14 cellular contexts compared by ENCODE assay signal in genomic region chr2:30282081-30282480, GRCh38. TPM values are rescaled to one million over a fixed set of nuclear protein-coding genes. Genes with fewer than 3 reads are reported as not detected.
DNase-seq lines count a peak whose midpoint lies in the region; ATAC-seq and TF ChIP-seq lines count a peak whose summit lies in the region.
"Had no signal": no experiment of that assay in that cellular context is flagged by ENCODE, and none has a peak within 500 bp of the region (broad histone marks: within the 10 kb centered on the region; RNA-seq: fewer than 3 reads in every experiment).

No MANE protein-coding gene starts in this region.

- H3K4me2 ChIP-seq in trophoblast cell (ENCODE audit: low read length) = no peak overlapping the region
- H3K4me2 ChIP-seq: SK-N-SH had no signal

- ATAC-seq in GM21528 (IDR thresholded peaks at IDR 0.05; ENCODE audit: low FRiP score, unreplicated experiment) (peak; percentile 45), HG03342 (IDR thresholded peaks at IDR 0.05; ENCODE audit: unreplicated experiment) (peak; percentile 69), left colon (peak; percentile 19), body of pancreas (no peak)
- ATAC-seq: activated CD8-positive, alpha-beta memory T cell treated with anti-CD3 and anti-CD28 coated beads, Interleukin-2, amount 10 ng/mL, durations not matched to agents 7 days and 5 days had no signal

- H3K27ac ChIP-seq in body of pancreas = no peak overlapping the region
- no peak overlapping the region for H3K27ac ChIP-seq in trophoblast cell (ENCODE audit: low read depth, low read length)
- H3K27ac ChIP-seq: upper lobe of left lung had no signal

- H3K4me1 ChIP-seq in body of pancreas (no peaks in the 10 kb centered on the region), trophoblast cell (ENCODE audit: control insufficient read depth in 1 of 2, insufficient read depth in 2 of 2, low read length in 2 of 2) (peaks cover 0 to 9% of the 10 kb centered on the region in 2 experiments)
- H3K4me1 ChIP-seq: upper lobe of left lung had no signal

- DNase-seq in GM06990 (ENCODE audit: extremely low read depth, insufficient read length) (peak; percentile 56), left colon (peak in 1 of 2 donors; percentile 22), body of pancreas (no peak), trophoblast cell (no peak), GM20000 (ENCODE audit: low spot score) (no peak), NCI-H2081 (lab: John Stamatoyannopoulos, UW) (no peak)
- DNase-seq: activated CD8-positive, alpha-beta memory T cell treated with anti-CD3 and anti-CD28 coated beads, Interleukin-2, amount 10 ng/mL, durations not matched to agents 7 days and 5 days; DMS 273 treated with DMSO at 0.1 percent for 48 hours; effector memory CD4-positive, alpha-beta T cell; foreskin melanocyte; SK-N-SH had no signal

- no peak overlapping the region for H2BK5ac ChIP-seq in trophoblast cell (ENCODE audit: low read depth, low read length, poor library complexity)

- intact Hi-C loops in left colon (cut with DNase I, micrococcal nuclease) (no loop called here), body of pancreas (cut with DNase I) (no loop called here)

- H3K9me3 ChIP-seq in body of pancreas = no peaks in the 10 kb centered on the region
- H3K9me3 ChIP-seq in trophoblast cell (ENCODE audit: insufficient read depth, low read depth, low read length) = peaks cover 6% of the 10 kb centered on the region
- H3K9me3 ChIP-seq: SK-N-SH, upper lobe of left lung had no signal

- WGBS in body of pancreas, 2 donors = 90 to 97% methylated on average over 4 to 6 of the region's 6 CpGs
- no CpG with 5 or more reads among the region's 6 CpGs for WGBS in trophoblast cell (ENCODE audit: extremely low coverage, insufficient coverage, insufficient read length)

- H4K12ac ChIP-seq in trophoblast cell (ENCODE audit: low read depth, low read length) = no peak overlapping the region

- no peak overlapping the region for H3K23ac ChIP-seq in trophoblast cell (ENCODE audit: low read length)

- no peak overlapping the region for H2BK120ac ChIP-seq in trophoblast cell (ENCODE audit: insufficient read depth, low read length, poor library complexity)

- H3K27me3 ChIP-seq in GM06990 (replicated peaks; ENCODE audit: control insufficient read depth, insufficient read depth, low read length) (no peaks in the 10 kb centered on the region), body of pancreas (no peaks in the 10 kb centered on the region), trophoblast cell (ENCODE audit: insufficient read depth, low read length) (peaks cover under 1% of the 10 kb centered on the region)
- H3K27me3 ChIP-seq: upper lobe of left lung had no signal

- H3K9ac ChIP-seq in trophoblast cell (ENCODE audit: low read length) = no peak overlapping the region
- H3K9ac ChIP-seq: SK-N-SH had no signal

- H3K14ac ChIP-seq in trophoblast cell (ENCODE audit: low read length) = no peak overlapping the region

- H2BK12ac ChIP-seq in trophoblast cell (ENCODE audit: low read length) = no peak overlapping the region

- no peaks in the 10 kb centered on the region for H3K79me1 ChIP-seq in trophoblast cell (ENCODE audit: low read length)

- H3K4me3 ChIP-seq in GM06990 (replicated peaks; ENCODE audit: low read depth, low read length) = no peak overlapping the region
- H3K4me3 ChIP-seq in body of pancreas = no peak overlapping the region
- H3K4me3 ChIP-seq in trophoblast cell (ENCODE audit: low read depth, low read length) = no peak overlapping the region
- H3K4me3 ChIP-seq: upper lobe of left lung had no signal

- TF ChIP-seq CTCF in GM06990 (IDR thresholded peaks at IDR 0.05; ENCODE audit: insufficient read depth, low read length, poor library complexity, severe bottlenecking) = no peak
- no peak for TF ChIP-seq CTCF in body of pancreas (IDR thresholded peaks at IDR 0.05)
- TF ChIP-seq CTCF in GM20000 (IDR thresholded peaks at IDR 0.05; ENCODE audit: extremely low read depth, missing control alignments) = no peak

- H3K79me2 ChIP-seq in trophoblast cell (ENCODE audit: control insufficient read depth, insufficient read depth, low read length, poor library complexity) = no peaks in the 10 kb centered on the region

- no peak for TF ChIP-seq POLR2A in body of pancreas (IDR thresholded peaks at IDR 0.05)

- H3K36me3 ChIP-seq in GM06990 (ENCODE audit: control insufficient read depth, insufficient read depth, low read length) (no peaks in the 10 kb centered on the region), body of pancreas (replicated peaks in 1 of 2; ENCODE audit: insufficient read depth in 1 of 2, low read depth in 2 of 2) (no peaks in the 10 kb centered on the region), trophoblast cell (ENCODE audit: control insufficient read depth in 1 of 2, insufficient read depth in 2 of 2, low read length in 2 of 2) (no peaks in the 10 kb centered on the region)
- H3K36me3 ChIP-seq: upper lobe of left lung had no signal

- no peak overlapping the region for H2AFZ ChIP-seq in trophoblast cell (ENCODE audit: insufficient read depth, low read length, poor library complexity)

- H4K91ac ChIP-seq in trophoblast cell (ENCODE audit: low read depth, low read length) = no peak overlapping the region

- H3K4ac ChIP-seq in trophoblast cell (ENCODE audit: low read depth, low read length) = no peak overlapping the region

- no peak overlapping the region for H4K8ac ChIP-seq in trophoblast cell (ENCODE audit: low read depth, low read length)

- no peak overlapping the region for H2AK5ac ChIP-seq in trophoblast cell (ENCODE audit: low read length)

- H3K18ac ChIP-seq in trophoblast cell (ENCODE audit: low read length) = no peak overlapping the region

RNA-seq across cellular contexts. Expression of gene LBH, which starts 50.7 kb away (rescaled TPM):
- total RNA-seq in left colon = 10 to 100 TPM in 1 of 2 donors, 1 to 10 TPM in 1; 7.5 to 14.5 TPM
- 10 to 100 TPM; 10.9 to 23.1 TPM for total RNA-seq in body of pancreas
- 120 and 147 TPM in 2 replicates for polyA plus RNA-seq in trophoblast cell (2013)
